ENCODE assay signal across 21 cellular contexts in the genomic region with DNA sequence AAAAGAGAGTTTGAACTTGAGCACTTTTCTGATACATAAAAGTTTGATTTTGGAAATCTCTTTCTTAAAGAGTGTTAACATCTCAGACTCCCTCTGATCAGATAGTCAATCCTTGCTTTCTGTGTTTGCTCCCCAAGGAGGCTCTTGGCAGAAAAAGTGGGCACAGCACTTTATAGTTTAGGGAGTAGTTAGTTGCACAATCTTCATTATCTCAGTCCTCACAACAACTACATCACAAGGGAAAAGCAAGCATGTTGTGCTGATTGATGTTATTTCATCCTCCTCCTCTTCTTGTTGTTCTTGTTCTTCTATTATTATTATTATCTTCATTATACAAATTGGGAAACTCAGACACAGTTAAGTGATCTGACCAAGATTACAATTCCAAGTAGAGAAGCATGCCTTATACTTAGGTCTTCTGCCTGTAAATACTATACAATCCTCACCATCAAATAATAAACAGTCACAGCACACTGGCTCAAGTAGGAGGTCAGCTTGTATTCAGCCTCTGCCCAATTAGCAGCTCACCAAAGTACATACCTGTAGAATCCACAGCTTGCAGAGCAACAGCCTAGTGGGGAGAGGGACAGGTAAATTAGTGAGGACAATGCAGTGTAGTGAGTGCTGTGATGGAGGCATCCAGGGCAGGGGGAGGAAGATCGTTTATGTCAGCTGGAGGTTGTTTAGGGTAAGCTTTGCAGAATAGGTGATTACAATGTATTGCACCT.
"Had no signal": no experiment of that assay in that cellular context is flagged by ENCODE, and none has a peak within 500 bp of the region (broad histone marks: within the 10 kb centered on the region; RNA-seq: fewer than 3 reads in every experiment).

No MANE protein-coding gene starts in this region.

- H3K36me3 Mint-ChIP-seq: mesothelial cell of epicardium had no signal

- H3K27ac Mint-ChIP-seq: activated CD4-positive, alpha-beta memory T cell treated with anti-CD3 and anti-CD28 coated beads, Interleukin-2, amount 10 ng/mL, durations not matched to agents 7 days and 5 days; activated T-cell treated with anti-CD3 and anti-CD28 coated beads, Interleukin-2, amount 50 U/mL, for 24 hours; mesothelial cell of epicardium; nephron progenitor cell; T-helper 17 cell had no signal

- H3K27me3 ChIP-seq: esophagus squamous epithelium, right lobe of liver, stomach, testis, upper lobe of right lung had no signal

- H3K4me3 ChIP-seq: coronary artery, esophagus squamous epithelium, lower lobe of right lung, prostate gland, right lobe of liver, stomach, testis, upper lobe of right lung had no signal

- H3K4me1 ChIP-seq: esophagus squamous epithelium, lower lobe of right lung, prostate gland, right lobe of liver, stomach, testis, upper lobe of right lung had no signal

- H3K9me3 ChIP-seq: esophagus squamous epithelium, lower lobe of right lung, prostate gland, right lobe of liver, stomach, testis, upper lobe of right lung had no signal

- H3K27ac ChIP-seq: coronary artery, esophagus squamous epithelium, lower lobe of right lung, prostate gland, right lobe of liver, stomach, testis, upper lobe of right lung had no signal

- H3K27me3 Mint-ChIP-seq: activated CD4-positive, alpha-beta memory T cell treated with anti-CD3 and anti-CD28 coated beads, Interleukin-2, amount 10 ng/mL, durations not matched to agents 7 days and 5 days; activated T-cell treated with anti-CD3 and anti-CD28 coated beads, Interleukin-2, amount 50 U/mL, for 24 hours; T-helper 17 cell had no signal

- ATAC-seq: lower lobe of right lung, T-helper 17 cell had no signal

- H3K4me3 Mint-ChIP-seq: activated CD4-positive, alpha-beta memory T cell treated with anti-CD3 and anti-CD28 coated beads, Interleukin-2, amount 10 ng/mL, durations not matched to agents 7 days and 5 days; activated T-cell treated with anti-CD3 and anti-CD28 coated beads, Interleukin-2, amount 50 U/mL, for 24 hours; mesothelial cell of epicardium; nephron progenitor cell; T-helper 17 cell had no signal

- H3K36me3 ChIP-seq: esophagus squamous epithelium, lower lobe of right lung, prostate gland, right lobe of liver, stomach, upper lobe of right lung, WERI-Rb-1 had no signal

- H3K9me3 Mint-ChIP-seq: activated CD4-positive, alpha-beta memory T cell treated with anti-CD3 and anti-CD28 coated beads, Interleukin-2, amount 10 ng/mL, durations not matched to agents 7 days and 5 days; activated T-cell treated with anti-CD3 and anti-CD28 coated beads, Interleukin-2, amount 50 U/mL, for 24 hours; mesothelial cell of epicardium; nephron progenitor cell had no signal

- DNase-seq: activated CD4-positive, alpha-beta memory T cell treated with anti-CD3 and anti-CD28 coated beads, Interleukin-2, amount 10 ng/mL, durations not matched to agents 7 days and 5 days; activated CD4-positive, alpha-beta T cell treated with anti-CD3 and anti-CD28 coated beads for 4 hours; activated naive CD4-positive, alpha-beta T cell treated with anti-CD3 and anti-CD28 coated beads, Interleukin-2, amount 50 U/mL, for 16 hours; activated T-cell treated with anti-CD3 and anti-CD28 coated beads, Interleukin-2, amount 50 U/mL, for 24 hours; amniotic stem cell; caudate nucleus; effector CD4-positive, alpha-beta T cell; esophagus squamous epithelium; foreskin fibroblast; lower lobe of right lung; nephron progenitor cell; right lobe of liver; stimulated activated CD4-positive, alpha-beta T cell treated with anti-CD3 and anti-CD28 coated beads, Interleukin-1b, Interleukin-23, amount 100 ng/mL, for 48 hours; stomach; T-helper 17 cell; testis; upper lobe of right lung had no signal

- H3K4me1 Mint-ChIP-seq: activated CD4-positive, alpha-beta memory T cell treated with anti-CD3 and anti-CD28 coated beads, Interleukin-2, amount 10 ng/mL, durations not matched to agents 7 days and 5 days; nephron progenitor cell; T-helper 17 cell had no signal
